Comparison of ENCODE assay signal across 8 cellular contexts in genomic region chr2:36965196-36965595, GRCh38. TPM values are rescaled to one million over a fixed set of nuclear protein-coding genes. Genes with fewer than 3 reads are reported as not detected.
DNase-seq lines count a peak whose midpoint lies in the region; ATAC-seq, FAIRE-seq and TF ChIP-seq lines count a peak whose summit lies in the region.

No MANE protein-coding gene starts in this region.

- H3K27me3 Mint-ChIP-seq in CD8-positive, alpha-beta memory T cell: peaks cover 0 to 5% of the 10 kb centered on the region in 2 donors

- no peak for DNase-seq in CD8-positive, alpha-beta memory T cell
- DNase-seq in epithelial cell of esophagus (ENCODE audit: low read depth) (no peak), osteoblast (ENCODE audit: insufficient read length, low spot score, missing footprints) (no peak), urothelium cell line (ENCODE audit: low spot score) (no peak), activated gamma-delta T cell treated with Interleukin-2 at 50 U/mL for 16 hours (no peak), left lobe of liver (ENCODE audit: low spot score) (no peak)

- ATAC-seq in left lobe of liver (no peak), GM18519 (IDR thresholded peaks at IDR 0.05; ENCODE audit: low FRiP score, unreplicated experiment) (no peak)

- no peak overlapping the region for H2AFZ ChIP-seq in OCI-LY3 (ENCODE audit: low read depth, low read length)
- H2AFZ ChIP-seq in osteoblast (ENCODE audit: low read length): peak overlapping the region; percentile 64

- H4K20me1 ChIP-seq in OCI-LY3 (ENCODE audit: insufficient read depth, low read length) (peaks cover 10% of the 10 kb centered on the region; the same call in 1 of the 2 replicates), osteoblast (ENCODE audit: insufficient read depth, low read length) (peaks cover 13% of the 10 kb centered on the region)

- peak overlapping the region; percentile 92 to 99 (median 96) for H3K4me3 Mint-ChIP-seq in CD8-positive, alpha-beta memory T cell

- POLR2A ChIA-PET in CD8-positive, alpha-beta memory T cell (lab: Charles Lee): interaction anchor here (0.5 kb wide), 1 partner anchor 117 kb away, joined by 3 read pairs; no protein-coding TSS in a partner anchor

- peak overlapping the region; percentile 74 for H3K27ac ChIP-seq in CD8-positive, alpha-beta memory T cell (ENCODE audit: low read depth, low read length)
- H3K27ac ChIP-seq in OCI-LY3 (ENCODE audit: low read length): no peak overlapping the region
- no peak overlapping the region for H3K27ac ChIP-seq in osteoblast (ENCODE audit: low read depth, low read length)

- H3K9me3 Mint-ChIP-seq in CD8-positive, alpha-beta memory T cell: peaks cover 0 to 4% (median 0%) of the 10 kb centered on the region in 5 donors

- peaks cover 22% of the 10 kb centered on the region for H3K4me1 ChIP-seq in CD8-positive, alpha-beta memory T cell (ENCODE audit: insufficient read depth, low read length)
- H3K4me1 ChIP-seq in OCI-LY3 (ENCODE audit: low read length) (peaks cover 31% of the 10 kb centered on the region), osteoblast (ENCODE audit: insufficient read depth, low read length) (peaks cover 7% of the 10 kb centered on the region)

- H3K27me3 ChIP-seq in CD8-positive, alpha-beta memory T cell (ENCODE audit: insufficient read depth, low read length, poor library complexity, severe bottlenecking): no peaks in the 10 kb centered on the region
- H3K27me3 ChIP-seq in OCI-LY3 (ENCODE audit: low read depth, low read length) (no peaks in the 10 kb centered on the region), osteoblast (ENCODE audit: insufficient read depth, low read length) (no peaks in the 10 kb centered on the region)

- peaks cover 34% of the 10 kb centered on the region for H3K79me2 ChIP-seq in OCI-LY3 (ENCODE audit: low read length)
- H3K79me2 ChIP-seq in osteoblast (ENCODE audit: insufficient read depth, low read length): peaks cover 61% of the 10 kb centered on the region

- peak overlapping the region; percentile 88 for H3K9ac ChIP-seq in OCI-LY3 (ENCODE audit: low read length)

- H3K27ac Mint-ChIP-seq in CD8-positive, alpha-beta memory T cell: peak overlapping the region; percentile 25 to 96 (median 94)

- peaks cover 0 to 12% (median 0%) of the 10 kb centered on the region in 3 donors for H3K36me3 Mint-ChIP-seq in CD8-positive, alpha-beta memory T cell

- H3K36me3 ChIP-seq in CD8-positive, alpha-beta memory T cell (ENCODE audit: insufficient read depth, low read length): no peaks in the 10 kb centered on the region
- no peaks in the 10 kb centered on the region for H3K36me3 ChIP-seq in OCI-LY3 (replicated peaks; ENCODE audit: low read depth, low read length)
- no peaks in the 10 kb centered on the region for H3K36me3 ChIP-seq in osteoblast (ENCODE audit: insufficient read depth, low read length)

- H3K4me2 ChIP-seq in OCI-LY3 (ENCODE audit: low read length) (peak overlapping the region; percentile 88), osteoblast (ENCODE audit: insufficient read depth, low read length) (peak overlapping the region; percentile 83)

- FAIRE-seq in urothelium cell line (lab: Jason Lieb, UNC): no peak

- CTCF ChIA-PET in CD8-positive, alpha-beta memory T cell (lab: Charles Lee): no interaction called here

- H3K4me1 Mint-ChIP-seq in CD8-positive, alpha-beta memory T cell: peaks cover 50 to 63% (median 60%) of the 10 kb centered on the region in 3 donors

- H3K4me3 ChIP-seq in CD8-positive, alpha-beta memory T cell (ENCODE audit: low read length): peak overlapping the region; percentile 75
- H3K4me3 ChIP-seq in OCI-LY3 (ENCODE audit: low read length) (peak overlapping the region; percentile 96), epithelial cell of esophagus (ENCODE audit: low read length) (peak overlapping the region; percentile 83), osteoblast (ENCODE audit: insufficient read depth, low read length) (peak overlapping the region; percentile 85)

- TF ChIP-seq CTCF in OCI-LY3 (IDR thresholded peaks at IDR 0.05; ENCODE audit: low read depth, low read length) (no peak), epithelial cell of esophagus (IDR thresholded peaks at IDR 0.05; ENCODE audit: insufficient read depth, low read depth, low read length, missing control alignments) (no peak), osteoblast (IDR thresholded peaks at IDR 0.05; ENCODE audit: extremely low read depth, low read depth, low read length) (no peak)

- no peaks in the 10 kb centered on the region for H3K9me3 ChIP-seq in CD8-positive, alpha-beta memory T cell (ENCODE audit: low read length)
- H3K9me3 ChIP-seq in OCI-LY3 (ENCODE audit: insufficient read depth, low read length) (no peaks in the 10 kb centered on the region), osteoblast (ENCODE audit: low read depth, low read length) (no peaks in the 10 kb centered on the region)

RNA-seq across cellular contexts. Expression of gene STRN, which starts 1.1 kb away (rescaled TPM):
- 10 to 100 TPM; 26.9 to 28.3 TPM for total RNA-seq in CD8-positive, alpha-beta memory T cell
- polyA plus RNA-seq in CD8-positive, alpha-beta memory T cell: 10.5 TPM
- 21.4 and 25.0 TPM in 2 replicates for total RNA-seq in osteoblast
- total RNA-seq in left lobe of liver: 7.0 TPM
